19 cellular contexts compared by ENCODE assay signal in the genomic region with DNA sequence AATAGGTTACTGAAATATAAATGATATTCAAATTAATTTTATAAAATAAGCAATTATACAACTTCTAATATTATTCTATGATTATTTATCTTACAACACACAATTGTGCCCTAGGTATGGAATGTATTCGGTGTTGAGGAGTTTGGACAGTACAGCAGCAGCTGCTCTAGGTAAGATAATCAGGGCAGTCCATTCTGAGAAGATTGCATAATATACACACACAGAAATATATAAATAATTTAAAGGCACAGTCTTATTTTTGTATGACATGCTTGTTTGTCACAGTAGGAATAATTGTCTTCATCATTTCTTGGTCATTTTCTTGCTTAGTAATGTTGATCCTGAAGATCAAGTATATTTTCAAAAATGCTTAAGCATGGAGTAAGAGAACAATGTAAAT.
"Had no signal": no experiment of that assay in that cellular context is flagged by ENCODE, and none has a peak within 500 bp of the region (broad histone marks: within the 10 kb centered on the region; RNA-seq: fewer than 3 reads in every experiment).

No MANE protein-coding gene starts in this region.

- ATAC-seq: esophagus mucosa; gastrocnemius medialis; left lobe of liver; mucosa of descending colon; pancreas; right cardiac atrium; stimulated activated effector memory CD8-positive, alpha-beta T cell treated with anti-CD3 and anti-CD28 coated beads, Interleukin-12 subunit alpha, Interleukin-12 subunit beta, amount 100 ng/mL, for 72 hours; stimulated activated naive CD8-positive, alpha-beta T cell treated with anti-CD3 and anti-CD28 coated beads, Interleukin-15, Interleukin-2, amounts not matched to agents 100 U/mL and 50 U/mL, for 24 hours had no signal

- H3K27me3 ChIP-seq: gastrocnemius medialis, pancreas, suprapubic skin, thyroid gland had no signal

- H3K4me3 Mint-ChIP-seq: naive B cell; nephron; stimulated activated effector memory CD8-positive, alpha-beta T cell treated with anti-CD3 and anti-CD28 coated beads, Interleukin-12 subunit alpha, Interleukin-12 subunit beta, amount 100 ng/mL, for 72 hours; type B pancreatic cell had no signal

- H3K9me3 ChIP-seq: gastrocnemius medialis, pancreas, suprapubic skin, thyroid gland had no signal

- H3K27ac Mint-ChIP-seq: naive B cell; nephron; stimulated activated effector memory CD8-positive, alpha-beta T cell treated with anti-CD3 and anti-CD28 coated beads, Interleukin-12 subunit alpha, Interleukin-12 subunit beta, amount 100 ng/mL, for 72 hours; type B pancreatic cell had no signal

- H3K36me3 Mint-ChIP-seq: naive B cell; stimulated activated effector memory CD8-positive, alpha-beta T cell treated with anti-CD3 and anti-CD28 coated beads, Interleukin-12 subunit alpha, Interleukin-12 subunit beta, amount 100 ng/mL, for 72 hours had no signal

- H3K4me1 ChIP-seq: gastrocnemius medialis, suprapubic skin, thyroid gland had no signal

- DNase-seq: effector memory CD4-positive, alpha-beta T cell; gastrocnemius medialis; islet precursor cell; mucosa of descending colon; naive B cell; occipital lobe; pancreas; right cardiac atrium; stimulated activated CD4-positive, alpha-beta T cell treated with anti-CD3 and anti-CD28 coated beads, Interleukin-4, amount 100 ng/mL, for 1 hour; stimulated activated CD8-positive, alpha-beta memory T cell treated with anti-CD3 and anti-CD28 coated beads, Interleukin-4, amount 100 ng/mL, for 48 hours; stimulated activated naive CD8-positive, alpha-beta T cell treated with anti-CD3 and anti-CD28 coated beads, Interleukin-15, Interleukin-2, amounts not matched to agents 100 U/mL and 50 U/mL, for 24 hours; thyroid gland had no signal

- H3K4me3 ChIP-seq: gastrocnemius medialis, mucosa of descending colon, pancreas, suprapubic skin, thyroid gland had no signal

- H3K27ac ChIP-seq: gastrocnemius medialis, pancreas, suprapubic skin, thyroid gland had no signal

- H3K4me1 Mint-ChIP-seq: naive B cell; stimulated activated effector memory CD8-positive, alpha-beta T cell treated with anti-CD3 and anti-CD28 coated beads, Interleukin-12 subunit alpha, Interleukin-12 subunit beta, amount 100 ng/mL, for 72 hours had no signal

- H3K36me3 ChIP-seq: gastrocnemius medialis, pancreas, suprapubic skin, thyroid gland had no signal

- H3K27me3 Mint-ChIP-seq: naive B cell, progenitor cell of endocrine pancreas, type B pancreatic cell had no signal
